9 cellular contexts compared by ENCODE assay signal in genomic region chr16:66651474-66651765, GRCh38. TPM values are rescaled to one million over a fixed set of nuclear protein-coding genes. Genes with fewer than 3 reads are reported as not detected.
A peak's percentile ranks its signal among the peaks of the same experiment; 100 is the strongest.
DNase-seq lines count a peak whose midpoint lies in the region; ATAC-seq and TF ChIP-seq lines count a peak whose summit lies in the region.
"Had no signal": no experiment of that assay in that cellular context is flagged by ENCODE, and none has a peak within 500 bp of the region (broad histone marks: within the 10 kb centered on the region; RNA-seq: fewer than 3 reads in every experiment).

No MANE protein-coding gene starts in this region.

- DNase-seq in activated CD4-positive, alpha-beta memory T cell treated with anti-CD3 and anti-CD28 coated beads for 36 hours = no peak
- DNase-seq in activated CD4-positive, alpha-beta memory T cell treated with anti-CD3 and anti-CD28 coated beads, Interleukin-2, amount 10 ng/mL, durations not matched to agents 7 days and 5 days = no peak
- DNase-seq in SJCRH30 (no peak), hepatocyte (ENCODE audit: low spot score) (no peak), DMS79 treated with DMSO at 0.1 percent for 48 hours (lab: John Stamatoyannopoulos, UW) (no peak)
- DNase-seq in stimulated activated naive B cell treated with anti-CD40 and anti-IgM and Interleukin-4, amounts not matched to agents 10 μg/mL and 1 μg/mL and 100 μg/mL, for 72 hours = no peak

- CTCF ChIA-PET in activated CD4-positive, alpha-beta memory T cell treated with anti-CD3 and anti-CD28 coated beads for 36 hours (lab: Charles Lee) = interaction anchor here (0.7 to 2.4 kb wide), 41 partner anchors 9 to 245 kb away, joined by 3 to 39 read pairs (median 5); partner anchors contain the start of genes CA7, CKLF, DYNC1LI2 and NAE1
- CTCF ChIA-PET in activated CD4-positive, alpha-beta memory T cell treated with anti-CD3 and anti-CD28 coated beads, Interleukin-2, amount 10 ng/mL, durations not matched to agents 7 days and 5 days (lab: Charles Lee) = interaction anchor here (0.7 to 4.3 kb wide), 36 partner anchors 8 to 311 kb away, joined by 3 to 37 read pairs (median 4); partner anchors contain the start of genes DYNC1LI2, NAE1 and PDP2

- POLR2A ChIA-PET in activated CD4-positive, alpha-beta memory T cell treated with anti-CD3 and anti-CD28 coated beads for 36 hours (lab: Charles Lee) = no interaction called here
- POLR2A ChIA-PET in activated CD4-positive, alpha-beta memory T cell treated with anti-CD3 and anti-CD28 coated beads, Interleukin-2, amount 10 ng/mL, durations not matched to agents 7 days and 5 days (lab: Charles Lee) = interaction anchor here (1.2 to 1.4 kb wide), 5 partner anchors 26 to 100 kb away, joined by 3 to 4 read pairs (median 3); partner anchors contain the start of genes CKLF and DYNC1LI2

- TF ChIP-seq CTCF in hepatocyte (IDR thresholded peaks at IDR 0.05; ENCODE audit: poor library complexity) (no peak), gastroesophageal sphincter (IDR thresholded peaks at IDR 0.05) (no peak)

- no peak for TF ChIP-seq POLR2A in gastroesophageal sphincter (IDR thresholded peaks at IDR 0.05)

- H3K27me3 ChIP-seq in SJCRH30 = no peaks in the 10 kb centered on the region
- H3K27me3 ChIP-seq in hepatocyte = no peaks in the 10 kb centered on the region
- no peaks in the 10 kb centered on the region for H3K27me3 ChIP-seq in gastroesophageal sphincter

- H3K4me1 ChIP-seq in SJCRH30 (peaks cover 10% of the 10 kb centered on the region; the same call in 1 of the 2 replicates), hepatocyte (ENCODE audit: insufficient read depth) (no peaks in the 10 kb centered on the region), gastroesophageal sphincter (peaks cover 0 to 10% (median 6%) of the 10 kb centered on the region in 3 donors)

- no peak for TF ChIP-seq EP300 in gastroesophageal sphincter (IDR thresholded peaks at IDR 0.05)

- H3K9me3 Mint-ChIP-seq in activated CD4-positive, alpha-beta memory T cell treated with anti-CD3 and anti-CD28 coated beads for 36 hours = no peaks in the 10 kb centered on the region
- H3K9me3 Mint-ChIP-seq in activated CD4-positive, alpha-beta memory T cell treated with anti-CD3 and anti-CD28 coated beads, Interleukin-2, amount 10 ng/mL, durations not matched to agents 7 days and 5 days = no peaks in the 10 kb centered on the region
- no peaks in the 10 kb centered on the region for H3K9me3 Mint-ChIP-seq in stimulated activated naive B cell treated with anti-CD40 and anti-IgM and Interleukin-4, amounts not matched to agents 10 μg/mL and 1 μg/mL and 100 μg/mL, for 72 hours
- H3K9me3 Mint-ChIP-seq: activated T-helper 1 cell treated with anti-CD3 and anti-CD28 coated beads, Interleukin-12 subunit alpha, Interleukin-12 subunit beta, Interleukin-2, Interleukin-4 antibody, amounts not matched to agents 30 ng/mL and 10 ng/mL and 1 ng/mL, durations not matched to agents 14 hours and 24 hours and 36 hours had no signal

- WGBS in hepatocyte (ENCODE audit: low lambda C conversion rate, missing lambda C conversion rate) = 61% methylated on average over 2 of the region's 2 CpGs
- 60% methylated on average over 1 of the region's 2 CpGs; no CpG with 5 or more reads in 1 of the 2 donors for WGBS in gastroesophageal sphincter (ENCODE audit: low coverage in 1 of 2), 2 donors

- no peak overlapping the region for H3K27ac ChIP-seq in SJCRH30
- H3K27ac ChIP-seq in hepatocyte = no peak overlapping the region
- H3K27ac ChIP-seq in gastroesophageal sphincter = no peak overlapping the region

- H3K36me3 ChIP-seq in SJCRH30 = no peaks in the 10 kb centered on the region
- H3K36me3 ChIP-seq in hepatocyte (replicated peaks; ENCODE audit: insufficient read depth, low read depth) = no peaks in the 10 kb centered on the region
- no peaks in the 10 kb centered on the region for H3K36me3 ChIP-seq in gastroesophageal sphincter

- ATAC-seq in stimulated activated naive B cell treated with anti-CD40 and anti-IgM and Interleukin-4, amounts not matched to agents 10 μg/mL and 1 μg/mL and 100 μg/mL, for 72 hours (replicated peaks) = no peak
- ATAC-seq in gastroesophageal sphincter (no peak), GM21529 (IDR thresholded peaks at IDR 0.05; ENCODE audit: unreplicated experiment) (no peak)

- H3K4me3 ChIP-seq in SJCRH30 (peak overlapping the region; percentile 49), hepatocyte (no peak overlapping the region), gastroesophageal sphincter (no peak overlapping the region)

- H2AFZ ChIP-seq in hepatocyte = peak overlapping the region; percentile 13

- H3K9me2 ChIP-seq in hepatocyte (replicated peaks; ENCODE audit: insufficient read depth) = no peaks in the 10 kb centered on the region

- peaks cover 89% of the 10 kb centered on the region for H3K79me2 ChIP-seq in hepatocyte

- peak overlapping the region; percentile 69 for H3K4me2 ChIP-seq in hepatocyte

- intact Hi-C loops in activated CD4-positive, alpha-beta memory T cell treated with anti-CD3 and anti-CD28 coated beads for 36 hours (cut with micrococcal nuclease) = loop anchor here (1.0 to 5.0 kb wide), 4 partner anchors 43 to 243 kb away; no protein-coding TSS in a partner anchor

- peaks cover 10% of the 10 kb centered on the region for H3K4me1 Mint-ChIP-seq in activated CD4-positive, alpha-beta memory T cell treated with anti-CD3 and anti-CD28 coated beads for 36 hours (ENCODE audit: low read depth)
- peaks cover 16% of the 10 kb centered on the region for H3K4me1 Mint-ChIP-seq in activated CD4-positive, alpha-beta memory T cell treated with anti-CD3 and anti-CD28 coated beads, Interleukin-2, amount 10 ng/mL, durations not matched to agents 7 days and 5 days
- H3K4me1 Mint-ChIP-seq in stimulated activated naive B cell treated with anti-CD40 and anti-IgM and Interleukin-4, amounts not matched to agents 10 μg/mL and 1 μg/mL and 100 μg/mL, for 72 hours = peaks cover 8 to 15% of the 10 kb centered on the region in 2 donors

- H3K36me3 Mint-ChIP-seq in activated CD4-positive, alpha-beta memory T cell treated with anti-CD3 and anti-CD28 coated beads for 36 hours = no peaks in the 10 kb centered on the region
- no peaks in the 10 kb centered on the region for H3K36me3 Mint-ChIP-seq in activated CD4-positive, alpha-beta memory T cell treated with anti-CD3 and anti-CD28 coated beads, Interleukin-2, amount 10 ng/mL, durations not matched to agents 7 days and 5 days (ENCODE audit: low read depth)
- peaks cover 0 to 1% of the 10 kb centered on the region in 2 donors for H3K36me3 Mint-ChIP-seq in stimulated activated naive B cell treated with anti-CD40 and anti-IgM and Interleukin-4, amounts not matched to agents 10 μg/mL and 1 μg/mL and 100 μg/mL, for 72 hours

- H3K27ac Mint-ChIP-seq in activated CD4-positive, alpha-beta memory T cell treated with anti-CD3 and anti-CD28 coated beads for 36 hours = no peak overlapping the region
- H3K27ac Mint-ChIP-seq in activated CD4-positive, alpha-beta memory T cell treated with anti-CD3 and anti-CD28 coated beads, Interleukin-2, amount 10 ng/mL, durations not matched to agents 7 days and 5 days = no peak overlapping the region
- no peak overlapping the region for H3K27ac Mint-ChIP-seq in stimulated activated naive B cell treated with anti-CD40 and anti-IgM and Interleukin-4, amounts not matched to agents 10 μg/mL and 1 μg/mL and 100 μg/mL, for 72 hours
- H3K27ac Mint-ChIP-seq: activated T-helper 1 cell treated with anti-CD3 and anti-CD28 coated beads, Interleukin-12 subunit alpha, Interleukin-12 subunit beta, Interleukin-2, Interleukin-4 antibody, amounts not matched to agents 30 ng/mL and 10 ng/mL and 1 ng/mL, durations not matched to agents 14 hours and 24 hours and 36 hours had no signal

- peaks cover 5% of the 10 kb centered on the region for H3K27me3 Mint-ChIP-seq in activated CD4-positive, alpha-beta memory T cell treated with anti-CD3 and anti-CD28 coated beads for 36 hours
- peaks cover 8% of the 10 kb centered on the region for H3K27me3 Mint-ChIP-seq in activated CD4-positive, alpha-beta memory T cell treated with anti-CD3 and anti-CD28 coated beads, Interleukin-2, amount 10 ng/mL, durations not matched to agents 7 days and 5 days
- H3K27me3 Mint-ChIP-seq in stimulated activated naive B cell treated with anti-CD40 and anti-IgM and Interleukin-4, amounts not matched to agents 10 μg/mL and 1 μg/mL and 100 μg/mL, for 72 hours = peaks cover 18 to 23% of the 10 kb centered on the region in 2 donors

- peaks cover 15% of the 10 kb centered on the region for H4K20me1 ChIP-seq in hepatocyte (ENCODE audit: insufficient read depth, poor library complexity, severe bottlenecking)

- peak overlapping the region; percentile 58 for H3K4me3 Mint-ChIP-seq in activated CD4-positive, alpha-beta memory T cell treated with anti-CD3 and anti-CD28 coated beads for 36 hours
- H3K4me3 Mint-ChIP-seq in activated CD4-positive, alpha-beta memory T cell treated with anti-CD3 and anti-CD28 coated beads, Interleukin-2, amount 10 ng/mL, durations not matched to agents 7 days and 5 days = no peak overlapping the region
- H3K4me3 Mint-ChIP-seq in stimulated activated naive B cell treated with anti-CD40 and anti-IgM and Interleukin-4, amounts not matched to agents 10 μg/mL and 1 μg/mL and 100 μg/mL, for 72 hours = peak overlapping the region; percentile 72 to 74
- H3K4me3 Mint-ChIP-seq: activated T-helper 1 cell treated with anti-CD3 and anti-CD28 coated beads, Interleukin-12 subunit alpha, Interleukin-12 subunit beta, Interleukin-2, Interleukin-4 antibody, amounts not matched to agents 30 ng/mL and 10 ng/mL and 1 ng/mL, durations not matched to agents 14 hours and 24 hours and 36 hours had no signal

- H3K9me3 ChIP-seq in SJCRH30 (replicated peaks) (no peaks in the 10 kb centered on the region), hepatocyte (ENCODE audit: low read depth) (no peaks in the 10 kb centered on the region), gastroesophageal sphincter (no peaks in the 10 kb centered on the region)

RNA-seq across cellular contexts. Expression of gene CMTM4, which starts 45.1 kb away (rescaled TPM):
- 1 to 10 TPM; 2.8 to 4.1 TPM for total RNA-seq in activated CD4-positive, alpha-beta memory T cell treated with anti-CD3 and anti-CD28 coated beads for 36 hours
- under 1 TPM; 0.53 to 0.58 TPM for total RNA-seq in activated CD4-positive, alpha-beta memory T cell treated with anti-CD3 and anti-CD28 coated beads, Interleukin-2, amount 10 ng/mL, durations not matched to agents 7 days and 5 days
- total RNA-seq in SJCRH30 (2014; rRNA removed; shearing (Covaris generic)) = 27.3 and 29.4 TPM in 2 replicates
- 77.9 and 84.8 TPM in 2 replicates for total RNA-seq in hepatocyte
- 17.4 and 19.2 TPM in 2 replicates for polyA plus RNA-seq in hepatocyte
- total RNA-seq in gastroesophageal sphincter = 10 to 100 TPM; 12.7 to 21.2 (median 17.2) TPM

RNA-seq across cellular contexts. Expression of gene CMTM3, which starts 46.9 kb away (rescaled TPM):
- 10 to 100 TPM; 64.6 to 65.9 TPM for total RNA-seq in activated CD4-positive, alpha-beta memory T cell treated with anti-CD3 and anti-CD28 coated beads for 36 hours
- total RNA-seq in activated CD4-positive, alpha-beta memory T cell treated with anti-CD3 and anti-CD28 coated beads, Interleukin-2, amount 10 ng/mL, durations not matched to agents 7 days and 5 days = 100 to 1,000 TPM; 111 TPM
- total RNA-seq in SJCRH30 (2014; rRNA removed; shearing (Covaris generic)) = 52.8 and 53.9 TPM in 2 replicates
- total RNA-seq in hepatocyte (28.3 and 32.5 TPM in 2 replicates), gastroesophageal sphincter (10 to 100 TPM; 15.7 to 24.9 (median 19.3) TPM)
- polyA plus RNA-seq in hepatocyte = 55.1 and 75.1 TPM in 2 replicates
